In the genomic region with DNA sequence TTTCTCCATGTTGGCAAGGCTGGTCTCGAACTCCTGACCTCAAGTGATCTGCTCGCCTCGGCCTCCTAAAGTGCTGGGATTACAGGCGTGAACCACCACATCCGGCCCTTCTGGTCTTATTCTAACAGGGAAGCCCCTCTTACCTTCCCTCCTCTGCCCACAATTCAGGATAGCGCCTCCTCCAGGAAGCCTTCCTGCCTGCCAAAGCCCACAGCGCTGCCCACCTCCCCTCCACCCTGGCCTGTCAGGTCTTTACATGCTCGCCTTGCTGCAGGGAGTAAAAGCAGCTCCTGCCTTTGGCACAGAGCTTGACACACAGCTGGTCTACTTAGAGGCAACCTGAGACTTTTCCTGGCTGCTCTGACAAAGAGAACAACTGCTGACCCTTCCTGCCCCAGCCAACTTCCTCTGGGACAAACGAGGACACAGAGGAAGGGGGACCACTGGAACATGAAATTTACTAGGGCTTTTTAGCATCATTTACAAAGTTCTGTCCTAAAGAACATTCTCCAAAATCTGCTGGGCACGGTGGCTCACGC, we compare ENCODE assay signal across 21 cellular contexts. TPM values are rescaled to one million over a fixed set of nuclear protein-coding genes. Genes with fewer than 3 reads are reported as not detected.
"Had no signal": no experiment of that assay in that cellular context is flagged by ENCODE, and none has a peak within 500 bp of the region (broad histone marks: within the 10 kb centered on the region; RNA-seq: fewer than 3 reads in every experiment).

No MANE protein-coding gene starts in this region.

- H3K36me3 ChIP-seq: left ventricle myocardium inferior, neutrophil, suprapubic skin had no signal

- FAIRE-seq: astrocyte, bronchial epithelial cell, keratinocyte, small intestine had no signal

- ATAC-seq: activated T-helper 17 cell treated with anti-CD3 and anti-CD28 coated beads, Interleukin-2, amount 50 U/mL, for 72 hours; effector memory CD8-positive, alpha-beta T cell; natural killer cell; stimulated activated naive CD8-positive, alpha-beta T cell treated with anti-CD3 and anti-CD28 coated beads, Interleukin-15, Interleukin-2, amounts not matched to agents 100 U/mL and 50 U/mL, for 24 hours had no signal

- DNase-seq: activated CD4-positive, alpha-beta T cell treated with anti-CD3 and anti-CD28 coated beads, Interleukin-2, amount 50 U/mL, for 4 hours; activated CD4-positive, CD25-positive, alpha-beta regulatory T cell treated with anti-CD3 and anti-CD28 coated beads, Interleukin-2, amount 50 U/mL, for 72 hours; activated naive CD4-positive, alpha-beta T cell treated with anti-CD3 and anti-CD28 coated beads, Interleukin-2, amount 10 ng/mL, durations not matched to agents 7 days and 5 days; dermis blood vessel endothelial cell; effector memory CD8-positive, alpha-beta T cell; erythroblast; left ventricle myocardium inferior; natural killer cell; small intestine; stimulated activated CD4-positive, alpha-beta T cell treated with anti-CD3 and anti-CD28 coated beads, Interleukin-4, amount 100 ng/mL, for 4 hours; stimulated activated CD8-positive, alpha-beta memory T cell treated with anti-CD3 and anti-CD28 coated beads, Interleukin-4, amount 100 ng/mL, for 48 hours; stimulated activated naive CD8-positive, alpha-beta T cell treated with anti-CD3 and anti-CD28 coated beads, Interleukin-15, Interleukin-2, amounts not matched to agents 100 U/mL and 50 U/mL, for 24 hours; trophoblast cell had no signal

- H3K27ac ChIP-seq: left ventricle myocardium inferior, neutrophil, parathyroid adenoma, suprapubic skin had no signal

- H3K4me3 Mint-ChIP-seq: activated naive CD4-positive, alpha-beta T cell treated with anti-CD3 and anti-CD28 coated beads, Interleukin-2, amount 10 ng/mL, durations not matched to agents 7 days and 5 days; activated T-helper 17 cell treated with anti-CD3 and anti-CD28 coated beads, Interleukin-2, amount 50 U/mL, for 72 hours; effector memory CD8-positive, alpha-beta T cell; memory B cell; natural killer cell had no signal

- H3K36me3 Mint-ChIP-seq: activated naive CD4-positive, alpha-beta T cell treated with anti-CD3 and anti-CD28 coated beads, Interleukin-2, amount 10 ng/mL, durations not matched to agents 7 days and 5 days; memory B cell; natural killer cell had no signal

- H3K9ac ChIP-seq: parathyroid adenoma had no signal

- H3K9me3 ChIP-seq: left ventricle myocardium inferior, neutrophil, suprapubic skin had no signal

- H3K27ac Mint-ChIP-seq: activated naive CD4-positive, alpha-beta T cell treated with anti-CD3 and anti-CD28 coated beads, Interleukin-2, amount 10 ng/mL, durations not matched to agents 7 days and 5 days; activated T-helper 17 cell treated with anti-CD3 and anti-CD28 coated beads, Interleukin-2, amount 50 U/mL, for 72 hours; memory B cell; natural killer cell had no signal

- H3K9me3 Mint-ChIP-seq: activated naive CD4-positive, alpha-beta T cell treated with anti-CD3 and anti-CD28 coated beads, Interleukin-2, amount 10 ng/mL, durations not matched to agents 7 days and 5 days; activated T-helper 17 cell treated with anti-CD3 and anti-CD28 coated beads, Interleukin-2, amount 50 U/mL, for 72 hours; effector memory CD8-positive, alpha-beta T cell; memory B cell; natural killer cell had no signal

- H3K4me3 ChIP-seq: left ventricle myocardium inferior, suprapubic skin had no signal

- H2AFZ ChIP-seq: parathyroid adenoma had no signal

- H3K4me1 Mint-ChIP-seq: activated T-helper 17 cell treated with anti-CD3 and anti-CD28 coated beads, Interleukin-2, amount 50 U/mL, for 72 hours; natural killer cell had no signal

RNA-seq across cellular contexts. Expression of gene MLXIPL, which starts 13.2 kb away (rescaled TPM):
- total RNA-seq: activated T-helper 17 cell treated with anti-CD3 and anti-CD28 coated beads, Interleukin-2, amount 50 U/mL, for 72 hours; bronchial epithelial cell; dermis blood vessel endothelial cell; natural killer cell had no signal
